9 cellular contexts compared by ENCODE assay signal in the genomic region with DNA sequence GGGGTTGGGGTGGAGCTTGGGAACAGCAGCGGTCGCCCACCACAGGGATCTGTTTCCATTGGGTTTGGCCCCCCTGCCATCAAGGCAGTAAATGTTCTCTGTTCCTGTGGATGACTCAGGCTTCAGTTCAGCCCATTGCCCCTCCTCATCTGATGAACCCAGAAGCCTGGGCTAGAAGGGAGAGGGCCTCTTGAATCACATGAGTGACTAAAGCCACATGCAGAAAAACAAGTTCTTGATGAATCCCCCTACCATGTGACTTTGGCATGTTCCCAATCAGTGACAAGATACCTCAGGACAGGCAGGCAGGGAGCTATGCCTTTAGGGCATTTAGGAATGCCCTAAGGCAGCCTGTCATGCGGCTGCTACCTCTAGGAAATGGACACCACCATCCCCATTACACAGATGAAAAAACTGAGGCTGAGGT. TPM values are rescaled to one million over a fixed set of nuclear protein-coding genes. Genes with fewer than 3 reads are reported as not detected.
DNase-seq lines count a peak whose midpoint lies in the region; ATAC-seq, FAIRE-seq and TF ChIP-seq lines count a peak whose summit lies in the region.
"Had no signal": no experiment of that assay in that cellular context is flagged by ENCODE, and none has a peak within 500 bp of the region (broad histone marks: within the 10 kb centered on the region; RNA-seq: fewer than 3 reads in every experiment).

No MANE protein-coding gene starts in this region.

- WGBS in K562 (ENCODE audit: insufficient coverage, low coverage, missing lambda C conversion rate) = 40% methylated on average over 1 of the region's 3 CpGs

- no peak overlapping the region for H3K27ac Mint-ChIP-seq in activated CD8-positive, alpha-beta T cell treated with anti-CD3 and anti-CD28 coated beads for 36 hours
- no peak overlapping the region for H3K27ac Mint-ChIP-seq in activated CD8-positive, alpha-beta T cell treated with anti-CD3 and anti-CD28 coated beads, Interleukin-2, amount 10 ng/mL, durations not matched to agents 7 days and 5 days

- no peaks in the 10 kb centered on the region for H3K9me1 ChIP-seq in K562 (ENCODE audit: control insufficient read depth, insufficient read depth, low read length)

- no peak overlapping the region for H3K27ac ChIP-seq in K562 (ENCODE audit: extremely low read depth, low read depth, low read length)
- H3K27ac ChIP-seq in left lung = peak overlapping the region in 1 of 2 donors; percentile 71
- H3K27ac ChIP-seq in thoracic aorta = peak overlapping the region; percentile 75 to 93
- H3K27ac ChIP-seq: C4-2B had no signal

- intact Hi-C loops in activated CD8-positive, alpha-beta T cell treated with anti-CD3 and anti-CD28 coated beads for 36 hours (cut with micrococcal nuclease) = no loop called here
- intact Hi-C loops in K562 (cut with micrococcal nuclease) (loop anchor here (2.0 to 10.0 kb wide), 2 partner anchors 119 to 347 kb away; no protein-coding TSS in a partner anchor), left lung (cut with DNase I) (no loop called here)

- peaks cover 16% of the 10 kb centered on the region for H4K20me1 ChIP-seq in K562 (replicated peaks; ENCODE audit: control insufficient read depth, insufficient read depth, low read length)

- in situ Hi-C loops in K562 (cut with MboI) = loop anchor here (10.0 kb wide), 1 partner anchor 347 kb away; no protein-coding TSS in a partner anchor

- no peak overlapping the region for H3K4me3 Mint-ChIP-seq in activated CD8-positive, alpha-beta T cell treated with anti-CD3 and anti-CD28 coated beads for 36 hours
- H3K4me3 Mint-ChIP-seq in activated CD8-positive, alpha-beta T cell treated with anti-CD3 and anti-CD28 coated beads, Interleukin-2, amount 10 ng/mL, durations not matched to agents 7 days and 5 days = no peak overlapping the region

- no TSS peak for BruUV-seq in K562 (replicated peaks; lab: Mats Ljungman, UMichigan)

- H3K9me3 ChIP-seq in K562 (replicated peaks; ENCODE audit: control insufficient read depth, insufficient read depth, low read depth, low read length) (no peaks in the 10 kb centered on the region), left lung (no peaks in the 10 kb centered on the region), thoracic aorta (no peaks in the 10 kb centered on the region)

- DNase-seq in activated CD8-positive, alpha-beta T cell treated with anti-CD3 and anti-CD28 coated beads for 36 hours = no peak
- no peak for DNase-seq in activated CD8-positive, alpha-beta T cell treated with anti-CD3 and anti-CD28 coated beads, Interleukin-2, amount 10 ng/mL, durations not matched to agents 7 days and 5 days
- DNase-seq in K562 (ENCODE audit: extremely low read depth in 1 of 4, low spot score in 3 of 4) (no peak), left lung (no peak), thoracic aorta (ENCODE audit: low spot score) (peak; percentile 57)
- DNase-seq in stimulated activated CD4-positive, alpha-beta T cell treated with anti-CD3 and anti-CD28 coated beads, Interleukin-4, amount 100 ng/mL, for 1 hour = no peak

- H3K4me1 ChIP-seq in K562 (replicated peaks in 1 of 2; ENCODE audit: control insufficient read depth in 2 of 2, insufficient read depth in 2 of 2, low read length in 2 of 2) (peaks cover 3 to 12% of the 10 kb centered on the region in 2 experiments; a peak in 3 of 5 replicates), left lung (peaks cover 19 to 82% of the 10 kb centered on the region in 2 donors), thoracic aorta (ENCODE audit: control insufficient read depth in 1 of 2, low read depth in 2 of 2) (peaks cover 20 to 63% of the 10 kb centered on the region in 2 donors)

- no peak for TF ChIP-seq RAD21 in K562 (CRISPR knock-in tag; conservative IDR thresholded peaks at IDR 0.05 in 1 of 2, IDR thresholded peaks at IDR 0.05 in 1 of 2)

- no peak for TF ChIP-seq EP300 in K562 (IDR thresholded peaks at IDR 0.05; ENCODE audit: low read length)

- H3K27me3 Mint-ChIP-seq in activated CD8-positive, alpha-beta T cell treated with anti-CD3 and anti-CD28 coated beads for 36 hours = peaks cover 35% of the 10 kb centered on the region
- peaks cover 39% of the 10 kb centered on the region for H3K27me3 Mint-ChIP-seq in activated CD8-positive, alpha-beta T cell treated with anti-CD3 and anti-CD28 coated beads, Interleukin-2, amount 10 ng/mL, durations not matched to agents 7 days and 5 days (ENCODE audit: low read depth)

- no peak overlapping the region for H3K4me2 ChIP-seq in K562 (ENCODE audit: insufficient read depth, low read length)

- H3K9me3 Mint-ChIP-seq in activated CD8-positive, alpha-beta T cell treated with anti-CD3 and anti-CD28 coated beads for 36 hours = no peaks in the 10 kb centered on the region
- H3K9me3 Mint-ChIP-seq in activated CD8-positive, alpha-beta T cell treated with anti-CD3 and anti-CD28 coated beads, Interleukin-2, amount 10 ng/mL, durations not matched to agents 7 days and 5 days (ENCODE audit: insufficient read depth) = no peaks in the 10 kb centered on the region

- no peak for TF ChIP-seq POLR2A in K562 (conservative IDR thresholded peaks at IDR 0.05)

- no peak overlapping the region for H2AFZ ChIP-seq in K562 (ENCODE audit: low read depth, low read length)

- H3K36me3 Mint-ChIP-seq in activated CD8-positive, alpha-beta T cell treated with anti-CD3 and anti-CD28 coated beads for 36 hours (ENCODE audit: low read depth) = no peaks in the 10 kb centered on the region
- no peaks in the 10 kb centered on the region for H3K36me3 Mint-ChIP-seq in activated CD8-positive, alpha-beta T cell treated with anti-CD3 and anti-CD28 coated beads, Interleukin-2, amount 10 ng/mL, durations not matched to agents 7 days and 5 days (ENCODE audit: low read depth)

- CTCF ChIA-PET in activated CD8-positive, alpha-beta T cell treated with anti-CD3 and anti-CD28 coated beads for 36 hours (lab: Charles Lee) = interaction anchor here (0.7 to 4.3 kb wide), 22 partner anchors 9 to 392 kb away, joined by 3 to 47 read pairs (median 4); no protein-coding TSS in a partner anchor
- CTCF ChIA-PET in activated CD8-positive, alpha-beta T cell treated with anti-CD3 and anti-CD28 coated beads, Interleukin-2, amount 10 ng/mL, durations not matched to agents 7 days and 5 days (lab: Charles Lee) = interaction anchor here (0.8 to 4.0 kb wide), 17 partner anchors 10 to 489 kb away, joined by 3 to 39 read pairs (median 4); no protein-coding TSS in a partner anchor
- CTCF ChIA-PET in K562 (lab: Yijun Ruan, JAX; ENCODE audit: low intra/inter-chr PET ratio) = interaction anchor here (0.6 kb wide), 1 partner anchor 1865 kb away, joined by 3 read pairs; no protein-coding TSS in a partner anchor

- no peak for TF ChIP-seq CTCF in activated CD8-positive, alpha-beta T cell treated with anti-CD3 and anti-CD28 coated beads for 36 hours (IDR thresholded peaks at IDR 0.05)
- TF ChIP-seq CTCF in K562 (IDR thresholded peaks at IDR 0.05 in 2 of 3, conservative IDR thresholded peaks at IDR 0.05 in 1 of 3; ENCODE audit: insufficient read depth in 2 of 3, low read depth in 1 of 3, low read length in 3 of 3) (no peak), left lung (IDR thresholded peaks at IDR 0.05) (no peak), thoracic aorta (IDR thresholded peaks at IDR 0.05) (no peak)

- H3K4me3 ChIP-seq in K562 = no peak overlapping the region
- H3K4me3 ChIP-seq in left lung = peak overlapping the region in 1 of 2 donors; percentile 67
- H3K4me3 ChIP-seq in thoracic aorta = peak overlapping the region; percentile 93

- H3K9ac ChIP-seq in K562 (ENCODE audit: insufficient read depth in 1 of 2, low read depth in 2 of 2, low read length in 2 of 2) = no peak overlapping the region

- H3K36me3 ChIP-seq in K562 (ENCODE audit: control insufficient read depth, insufficient read depth, low read length) = no peaks in the 10 kb centered on the region
- H3K36me3 ChIP-seq in left lung = no peaks in the 10 kb centered on the region
- H3K36me3 ChIP-seq in thoracic aorta = no peaks in the 10 kb centered on the region

- ATAC-seq in activated CD8-positive, alpha-beta T cell treated with anti-CD3 and anti-CD28 coated beads for 36 hours = peak; percentile 15
- no peak for ATAC-seq in activated CD8-positive, alpha-beta T cell treated with anti-CD3 and anti-CD28 coated beads, Interleukin-2, amount 10 ng/mL, durations not matched to agents 7 days and 5 days
- ATAC-seq in K562 (no peak), left lung (peak; percentile 33), thoracic aorta (ENCODE audit: insufficient number of reproducible peaks, low FRiP score, low read depth) (peak; percentile 19), HG02759 (IDR thresholded peaks at IDR 0.05; ENCODE audit: unreplicated experiment) (no peak), HG03135 (IDR thresholded peaks at IDR 0.05; ENCODE audit: unreplicated experiment) (no peak)

- H3K4me1 Mint-ChIP-seq in activated CD8-positive, alpha-beta T cell treated with anti-CD3 and anti-CD28 coated beads for 36 hours (ENCODE audit: low read depth) = peaks cover 9% of the 10 kb centered on the region
- H3K4me1 Mint-ChIP-seq in activated CD8-positive, alpha-beta T cell treated with anti-CD3 and anti-CD28 coated beads, Interleukin-2, amount 10 ng/mL, durations not matched to agents 7 days and 5 days (ENCODE audit: low read depth) = peaks cover 8% of the 10 kb centered on the region

- H3K27me3 ChIP-seq in K562 (ENCODE audit: control insufficient read depth in 2 of 2, insufficient read depth in 2 of 2, low read length in 2 of 2) = peaks cover 12 to 49% of the 10 kb centered on the region in 2 experiments; a peak in 4 of 5 replicates
- H3K27me3 ChIP-seq in left lung = peaks cover 0 to 30% of the 10 kb centered on the region in 2 donors
- H3K27me3 ChIP-seq in thoracic aorta (replicated peaks; ENCODE audit: insufficient read depth) = no peaks in the 10 kb centered on the region

- POLR2A ChIA-PET in activated CD8-positive, alpha-beta T cell treated with anti-CD3 and anti-CD28 coated beads for 36 hours (lab: Charles Lee) = interaction anchor here (0.6 kb wide), 1 partner anchor 10 kb away, joined by 3 read pairs; no protein-coding TSS in a partner anchor
- POLR2A ChIA-PET in activated CD8-positive, alpha-beta T cell treated with anti-CD3 and anti-CD28 coated beads, Interleukin-2, amount 10 ng/mL, durations not matched to agents 7 days and 5 days (lab: Charles Lee) = interaction anchor here (1.3 kb wide), 1 partner anchor 9 kb away, joined by 3 read pairs; no protein-coding TSS in a partner anchor
- POLR2A ChIA-PET in K562 (lab: Yijun Ruan, JAX) = interaction anchor here (0.6 to 1.6 kb wide), 2 partner anchors 15 to 345 kb away, joined by 3 read pairs; no protein-coding TSS in a partner anchor

- no peak for FAIRE-seq in K562 (lab: Jason Lieb, UNC)

- H3K79me2 ChIP-seq in K562 (ENCODE audit: control insufficient read depth, insufficient read depth, low read length) = no peaks in the 10 kb centered on the region

RNA-seq across cellular contexts. Expression of gene SH3PXD2B, which starts 2.5 kb away (rescaled TPM):
- total RNA-seq in activated CD8-positive, alpha-beta T cell treated with anti-CD3 and anti-CD28 coated beads for 36 hours = under 1 TPM; 0.38 to 0.47 TPM
- total RNA-seq in activated CD8-positive, alpha-beta T cell treated with anti-CD3 and anti-CD28 coated beads, Interleukin-2, amount 10 ng/mL, durations not matched to agents 7 days and 5 days = under 1 TPM; 0.21 to 0.23 TPM
- 0.21 and 0.25 TPM in 2 replicates for total RNA-seq in K562 (2011; cell fraction: chromatin; rRNA removed; ENCODE audit: low replicate concordance)
- 0.17 and 0.26 TPM in 2 replicates for total RNA-seq in K562 (2011; cell fraction: nucleolus; rRNA removed)
- total RNA-seq in K562 (2011; cell fraction: nucleoplasm; rRNA removed) = 0.08 and 0.44 TPM in 2 replicates
- 0.12 and 0.41 TPM in 2 replicates for total RNA-seq in K562 (2014; rRNA removed)
- 0.04 and 0.10 TPM in 2 replicates for total RNA-seq in K562 (2014; rRNA removed; fragmentation: Illumina TruSeq; extraction: Trizol)
- 0.29 and 0.34 TPM in 2 replicates for total RNA-seq in K562 (2015; rRNA removed; fragmentation: Illumina TruSeq; extraction: Trizol)
- 0.49 and 0.66 TPM in 2 replicates for total RNA-seq in K562 (2021)
- polyA plus RNA-seq in K562 (2011; rRNA removed) = 0.07 TPM in 2 replicates
- polyA plus RNA-seq in K562 (2011; cell fraction: cytosol; rRNA removed) = 0.01 and 0.72 TPM in 2 replicates
- 0.07 and 0.09 TPM in 2 replicates for polyA plus RNA-seq in K562 (2011; cell fraction: nucleus; rRNA removed)
- 0.35 and 0.53 TPM in 2 replicates for polyA plus RNA-seq in K562 (2012)
- 0.19 and 0.28 TPM in 2 replicates for polyA plus RNA-seq in K562 (2014; fragmentation: Illumina TruSeq; extraction: Trizol)
- under 1 TPM; 0.11 to 0.17 TPM for polyA plus RNA-seq in K562 (2014; fragmentation: Nextera tagmentation; extraction: Ambion mirVana)
- 0.13 and 0.21 TPM in 2 replicates for polyA plus RNA-seq in K562 (2014; rRNA removed)
- polyA minus RNA-seq in K562 (2011; rRNA and poly(A)+ RNA removed) = 0.12 TPM in 1 of 2 replicates, not detected in the other
- 0.76 TPM in 1 of 2 replicates, not detected in the other for polyA minus RNA-seq in K562 (2011; cell fraction: cytosol; rRNA and poly(A)+ RNA removed)
- polyA minus RNA-seq in K562 (2011; cell fraction: nucleus; rRNA and poly(A)+ RNA removed) = 0.11 and 0.13 TPM in 2 replicates
- 10 to 100 TPM; 50.7 to 57.5 TPM for total RNA-seq in left lung
- total RNA-seq in thoracic aorta = 10 to 100 TPM; 31.4 to 42.0 TPM

Comparison
In these comparisons a context has a peak if more than half of its experiments do, and no peak if none do; other contexts are left out.
1. ATAC-seq: peak in activated CD8-positive, alpha-beta T cell treated with anti-CD3 and anti-CD28 coated beads for 36 hours (single experiment), left lung (single experiment) and thoracic aorta (single experiment); none in activated CD8-positive, alpha-beta T cell treated with anti-CD3 and anti-CD28 coated beads, Interleukin-2, amount 10 ng/mL, durations not matched to agents 7 days and 5 days (single experiment), K562 (single experiment), HG02759 (single experiment) and HG03135 (single experiment).
2. RNA of gene SH3PXD2B, which starts 2.5 kb away (total RNA-seq): 50.7 to 57.5 TPM in left lung and 31.4 to 42.0 TPM in thoracic aorta; 0.38 to 0.47 TPM in activated CD8-positive, alpha-beta T cell treated with anti-CD3 and anti-CD28 coated beads for 36 hours, 0.04 to 0.66 TPM in K562 and 0.21 to 0.23 TPM in activated CD8-positive, alpha-beta T cell treated with anti-CD3 and anti-CD28 coated beads, Interleukin-2, amount 10 ng/mL, durations not matched to agents 7 days and 5 days; every median in the first group is over 10 times any median in the second.